28 cellular contexts compared by ENCODE assay signal in genomic region chr4:3235581-3235980, GRCh38. TPM values are rescaled to one million over a fixed set of nuclear protein-coding genes. Genes with fewer than 3 reads are reported as not detected.
"Had no signal": no experiment of that assay in that cellular context is flagged by ENCODE, and none has a peak within 500 bp of the region (broad histone marks: within the 10 kb centered on the region; RNA-seq: fewer than 3 reads in every experiment).

No MANE protein-coding gene starts in this region.

- H3K4me1 Mint-ChIP-seq: memory B cell had no signal

- H3K4me1 ChIP-seq: heart right ventricle, left lung, parathyroid adenoma, psoas muscle, right lobe of liver, tibial artery, upper lobe of right lung had no signal

- H3K9me3 Mint-ChIP-seq: memory B cell; natural killer cell treated with Interleukin-12 subunit alpha and Interleukin-12 subunit beta and Interleukin-15 and Interleukin-18, amount 100 ng/mL, for 72 hours; stimulated activated naive B cell treated with anti-CD40 and anti-IgM and Interleukin-4, amounts not matched to agents 10 μg/mL and 1 μg/mL and 100 μg/mL, for 72 hours had no signal

- DNase-seq: heart right ventricle; kidney glomerular epithelial cell; left colon; midbrain; naive thymus-derived CD4-positive, alpha-beta T cell; nucleus accumbens; psoas muscle; stimulated activated CD4-positive, alpha-beta T cell treated with anti-CD3 and anti-CD28 coated beads, Interleukin-12 subunit alpha, Interleukin-12 subunit beta, amount 100 ng/mL, for 4 hours; stimulated activated CD4-positive, alpha-beta T cell treated with anti-CD3 and anti-CD28 coated beads, Interleukin-15, amount 100 ng/mL, for 24 hours; stimulated activated CD4-positive, alpha-beta T cell treated with anti-CD3 and anti-CD28 coated beads, Interleukin-2, amount 100 ng/mL, for 24 hours; stimulated activated CD4-positive, alpha-beta T cell treated with anti-CD3 and anti-CD28 coated beads, Interleukin-4, amount 100 ng/mL, for 1 hour; stimulated activated naive B cell treated with anti-CD40 and anti-IgM and Interleukin-4, amounts not matched to agents 10 μg/mL and 1 μg/mL and 100 μg/mL, for 72 hours; stimulated activated naive CD8-positive, alpha-beta T cell treated with anti-CD3 and anti-CD28 coated beads, Interleukin-15, Interleukin-2, amounts not matched to agents 100 U/mL and 50 U/mL, for 24 hours; stomach; tibial artery; trophoblast cell; upper lobe of right lung had no signal

- H3K9me3 ChIP-seq: heart right ventricle, left lung, mucosa of descending colon, psoas muscle, right lobe of liver, stomach, thoracic aorta, tibial artery, upper lobe of right lung had no signal

- H3K9ac ChIP-seq: parathyroid adenoma had no signal

- H3K27ac Mint-ChIP-seq: memory B cell; naive thymus-derived CD4-positive, alpha-beta T cell; natural killer cell treated with Interleukin-12 subunit alpha and Interleukin-12 subunit beta and Interleukin-15 and Interleukin-18, amount 100 ng/mL, for 72 hours; stimulated activated naive B cell treated with anti-CD40 and anti-IgM and Interleukin-4, amounts not matched to agents 10 μg/mL and 1 μg/mL and 100 μg/mL, for 72 hours had no signal

- H3K79me2 ChIP-seq: hepatocyte, parathyroid adenoma had no signal

- FAIRE-seq: keratinocyte, urothelium cell line had no signal

- H3K4me3 ChIP-seq: heart right ventricle, hepatocyte, left lung, mucosa of descending colon, psoas muscle, right lobe of liver, skin epidermis, stomach, thoracic aorta, tibial artery, upper lobe of right lung had no signal

- ATAC-seq: heart right ventricle; left colon; left lung; mucosa of descending colon; naive thymus-derived CD4-positive, alpha-beta T cell; natural killer cell treated with Interleukin-12 subunit alpha and Interleukin-12 subunit beta and Interleukin-15 and Interleukin-18, amount 100 ng/mL, for 72 hours; psoas muscle; right lobe of liver; stimulated activated naive B cell treated with anti-CD40 and anti-IgM and Interleukin-4, amounts not matched to agents 10 μg/mL and 1 μg/mL and 100 μg/mL, for 72 hours; stimulated activated naive CD8-positive, alpha-beta T cell treated with anti-CD3 and anti-CD28 coated beads, Interleukin-15, Interleukin-2, amounts not matched to agents 100 U/mL and 50 U/mL, for 24 hours; upper lobe of right lung had no signal

- H3K4me3 Mint-ChIP-seq: memory B cell; natural killer cell treated with Interleukin-12 subunit alpha and Interleukin-12 subunit beta and Interleukin-15 and Interleukin-18, amount 100 ng/mL, for 72 hours; stimulated activated naive B cell treated with anti-CD40 and anti-IgM and Interleukin-4, amounts not matched to agents 10 μg/mL and 1 μg/mL and 100 μg/mL, for 72 hours had no signal

- H3K27me3 Mint-ChIP-seq: memory B cell; naive thymus-derived CD4-positive, alpha-beta T cell; natural killer cell treated with Interleukin-12 subunit alpha and Interleukin-12 subunit beta and Interleukin-15 and Interleukin-18, amount 100 ng/mL, for 72 hours; stimulated activated naive B cell treated with anti-CD40 and anti-IgM and Interleukin-4, amounts not matched to agents 10 μg/mL and 1 μg/mL and 100 μg/mL, for 72 hours had no signal

- H3K27ac ChIP-seq: heart right ventricle, hepatocyte, left lung, parathyroid adenoma, psoas muscle, right lobe of liver, skin epidermis, stomach, thoracic aorta, tibial artery, upper lobe of right lung had no signal

- H2AFZ ChIP-seq: hepatocyte, parathyroid adenoma had no signal

- H3K4me2 ChIP-seq: hepatocyte had no signal

- H3K27me3 ChIP-seq: heart right ventricle, hepatocyte, left lung, right lobe of liver, stomach, tibial artery, upper lobe of right lung had no signal

RNA-seq across cellular contexts. Expression of gene MSANTD1, which starts 13.4 kb away (rescaled TPM):
- polyA plus RNA-seq: keratinocyte; naive thymus-derived CD4-positive, alpha-beta T cell had no signal
